In the genomic region with DNA sequence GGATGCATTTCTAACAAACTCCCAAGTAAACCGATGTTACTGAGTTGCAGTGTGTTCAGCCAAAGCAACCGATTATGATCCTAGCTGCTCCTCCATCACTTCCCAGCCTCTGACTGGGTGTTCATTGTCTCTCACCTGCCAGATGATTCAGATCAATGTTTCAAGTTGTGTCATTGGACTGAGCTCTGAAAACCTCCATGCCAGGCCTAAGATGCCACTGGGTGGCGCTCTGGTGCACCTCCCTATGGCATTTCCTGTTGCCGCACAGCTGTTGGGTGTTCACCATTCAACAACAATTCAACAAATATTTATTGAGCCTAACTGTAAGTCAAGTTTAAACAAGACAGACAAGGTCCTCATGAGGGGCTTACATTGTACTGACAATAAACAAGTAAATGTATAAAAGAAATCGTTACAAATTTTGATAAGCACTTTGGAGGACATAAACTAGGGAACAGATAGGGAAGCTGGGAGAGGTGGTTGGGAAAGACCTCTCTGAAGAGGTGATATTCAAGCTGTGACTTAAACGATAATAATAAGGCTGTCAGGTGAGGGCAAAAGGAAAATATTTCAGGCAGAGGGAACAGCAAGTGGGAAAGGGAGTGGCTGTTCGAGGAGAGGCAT, we compare ENCODE assay signal across 8 cellular contexts. TPM values are rescaled to one million over a fixed set of nuclear protein-coding genes. Genes with fewer than 3 reads are reported as not detected.
A peak's percentile ranks its signal among the peaks of the same experiment; 100 is the strongest.
DNase-seq lines count a peak whose midpoint lies in the region; ATAC-seq and TF ChIP-seq lines count a peak whose summit lies in the region.

No MANE protein-coding gene starts in this region.

- peak; percentile 43 for DNase-seq in COLO829 (ENCODE audit: low spot score)
- DNase-seq in HCEC 1CT: peak; percentile 59
- peak; percentile 46 for DNase-seq in NCI-H69 (lab: John Stamatoyannopoulos, UW)
- DNase-seq in activated T-cell treated with anti-CD3 and anti-CD28 coated beads for 48 hours (ENCODE audit: low read depth): peak; percentile 83
- DNase-seq in fibroblast of villous mesenchyme (ENCODE audit: low read depth): peak; percentile 37
- DNase-seq in renal cortical epithelial cell (ENCODE audit: low read depth): peak; percentile 53
- DNase-seq in DMS79 (lab: John Stamatoyannopoulos, UW): no peak
- DNase-seq in psoas muscle: no peak

- no peaks in the 10 kb centered on the region for H3K4me1 ChIP-seq in psoas muscle

- peaks cover 0 to 7% (median 3%) of the 10 kb centered on the region in 3 donors for H3K27me3 ChIP-seq in psoas muscle (ENCODE audit: insufficient read depth in 3 of 3, low read length in 2 of 3)

- no peak overlapping the region for H3K4me3 ChIP-seq in fibroblast of villous mesenchyme (ENCODE audit: low read depth, low read length)
- no peak overlapping the region for H3K4me3 ChIP-seq in psoas muscle

- WGBS in psoas muscle, 3 donors: 40 to 48% (median 44%) methylated on average over 7 of the region's 7 CpGs

- intact Hi-C loops in psoas muscle (cut with DNase I): loop anchor here (5.0 to 10.0 kb wide), 2 partner anchors 107 to 110 kb away; no protein-coding TSS in a partner anchor

- no peaks in the 10 kb centered on the region for H3K9me3 ChIP-seq in psoas muscle

- TF ChIP-seq CTCF in fibroblast of villous mesenchyme (IDR thresholded peaks at IDR 0.05; ENCODE audit: insufficient read depth, low read depth, low read length) (peak; percentile 72), psoas muscle (IDR thresholded peaks at IDR 0.05) (no peak)

- no peak overlapping the region for H3K27ac ChIP-seq in psoas muscle

- no peak for ATAC-seq in psoas muscle

- H3K36me3 ChIP-seq in psoas muscle (ENCODE audit: insufficient read depth in 1 of 2, low read depth in 1 of 2): no peaks in the 10 kb centered on the region

RNA-seq across cellular contexts. Expression of a gene that starts 22.8 kb away (rescaled TPM):
- total RNA-seq in fibroblast of villous mesenchyme: not detected in 2 replicates
- total RNA-seq in renal cortical epithelial cell: not detected in 2 replicates
- total RNA-seq in psoas muscle: not detected
- under 1 TPM; 0.10 to 0.28 (median 0.25) TPM for polyA plus RNA-seq in psoas muscle

RNA-seq across cellular contexts. Expression of a gene that starts 26.3 kb away (rescaled TPM):
- total RNA-seq in fibroblast of villous mesenchyme (not detected in 2 replicates), renal cortical epithelial cell (not detected in 2 replicates), psoas muscle (not detected)
- polyA plus RNA-seq in psoas muscle: not detected

RNA-seq across cellular contexts. Expression of a gene that starts 42.3 kb away (rescaled TPM):
- total RNA-seq in fibroblast of villous mesenchyme (not detected in 2 replicates), renal cortical epithelial cell (not detected in 2 replicates), psoas muscle (not detected)
- polyA plus RNA-seq in psoas muscle: not detected

Comparison
In these comparisons a context has a peak if more than half of its experiments do, and no peak if none do; other contexts are left out.
1. DNase-seq: peak in COLO829 (single experiment), HCEC 1CT (single experiment), NCI-H69 (single experiment), activated T-cell treated with anti-CD3 and anti-CD28 coated beads for 48 hours (single experiment), fibroblast of villous mesenchyme (single experiment) and renal cortical epithelial cell (single experiment); none in DMS79 (single experiment) and psoas muscle (0 of 2).